ENCODE assay signal across 29 cellular contexts in the genomic region with DNA sequence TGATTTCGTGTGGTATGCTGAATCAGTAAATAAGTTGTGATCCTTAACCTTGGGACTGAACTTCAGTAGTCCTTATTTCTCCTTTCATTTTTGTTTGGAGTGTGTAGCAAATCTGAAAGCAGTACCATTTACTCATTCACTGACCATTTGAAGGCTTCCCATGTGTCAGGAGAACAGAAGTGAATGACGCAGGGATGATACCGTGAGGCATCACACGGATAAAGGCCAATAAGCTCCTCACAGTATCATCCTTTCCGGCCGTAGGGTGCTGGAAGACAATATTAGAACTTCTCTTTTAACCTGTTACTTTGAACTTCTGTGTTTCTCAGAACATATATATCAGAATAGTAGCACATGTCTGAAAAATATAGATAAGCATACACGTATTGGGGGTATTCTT.
"Had no signal": no experiment of that assay in that cellular context is flagged by ENCODE, and none has a peak within 500 bp of the region (broad histone marks: within the 10 kb centered on the region; RNA-seq: fewer than 3 reads in every experiment).

No MANE protein-coding gene starts in this region.

- H3K4me1 ChIP-seq: parathyroid adenoma had no signal

- H3K27me3 ChIP-seq: hepatocyte, left lung, right lobe of liver, stomach, suprapubic skin, tibial nerve had no signal

- ATAC-seq: activated CD4-positive, alpha-beta T cell treated with anti-CD3 and anti-CD28 coated beads for 36 hours; activated T-helper 17 cell treated with anti-CD3 and anti-CD28 coated beads, Interleukin-2, amount 50 U/mL, for 72 hours; left lung; natural killer cell treated with Interleukin-12 subunit alpha and Interleukin-12 subunit beta and Interleukin-15 and Interleukin-18, amount 100 ng/mL, for 72 hours; stimulated activated effector memory CD8-positive, alpha-beta T cell treated with anti-CD3 and anti-CD28 coated beads, Interleukin-12 subunit alpha, Interleukin-12 subunit beta, amount 100 ng/mL, for 72 hours; T-cell had no signal

- H3K27me3 Mint-ChIP-seq: activated B cell treated with CpG ODN at 0.5 μM for 24 hours; activated CD4-positive, alpha-beta T cell treated with anti-CD3 and anti-CD28 coated beads for 36 hours; activated naive CD8-positive, alpha-beta T cell; activated T-cell treated with anti-CD3 and anti-CD28 coated beads, Interleukin-2, amount 50 U/mL, for 24 hours; activated T-helper 17 cell treated with anti-CD3 and anti-CD28 coated beads, Interleukin-2, amount 50 U/mL, for 72 hours; natural killer cell treated with Interleukin-12 subunit alpha and Interleukin-12 subunit beta and Interleukin-15 and Interleukin-18, amount 100 ng/mL, for 72 hours; T-cell had no signal

- H3K27ac ChIP-seq: coronary artery, hepatocyte, left lung, parathyroid adenoma, right lobe of liver, suprapubic skin, tibial nerve had no signal

- H3K4me3 Mint-ChIP-seq: activated B cell treated with CpG ODN at 0.5 μM for 24 hours; activated CD4-positive, alpha-beta T cell treated with anti-CD3 and anti-CD28 coated beads for 36 hours; activated naive CD8-positive, alpha-beta T cell; activated T-cell treated with anti-CD3 and anti-CD28 coated beads, Interleukin-2, amount 50 U/mL, for 24 hours; activated T-helper 17 cell treated with anti-CD3 and anti-CD28 coated beads, Interleukin-2, amount 50 U/mL, for 72 hours; endodermal cell; immature natural killer cell; natural killer cell treated with Interleukin-12 subunit alpha and Interleukin-12 subunit beta and Interleukin-15 and Interleukin-18, amount 100 ng/mL, for 72 hours; stimulated activated effector memory CD8-positive, alpha-beta T cell treated with anti-CD3 and anti-CD28 coated beads, Interleukin-12 subunit alpha, Interleukin-12 subunit beta, amount 100 ng/mL, for 72 hours; T-cell; T-helper 2 cell treated with Interferon-gamma antibody and Interleukin-4, amounts not matched to agents 5 μg/mL and 100 μg/mL, for 36 hours had no signal

- DNase-seq: activated B cell treated with CpG ODN at 0.5 μM for 24 hours; activated CD4-positive, alpha-beta T cell treated with anti-CD3 and anti-CD28 coated beads for 36 hours; activated CD4-positive, alpha-beta T cell treated with anti-CD3 and anti-CD28 coated beads, Interleukin-2, amount 50 U/mL, for 4 hours; activated CD8-positive, alpha-beta memory T cell treated with anti-CD3 and anti-CD28 coated beads for 24 hours; activated CD8-positive, alpha-beta memory T cell treated with anti-CD3 and anti-CD28 coated beads, Interleukin-2, amount 50 U/mL, for 4 hours; activated T-cell treated with anti-CD3 and anti-CD28 coated beads, Interleukin-2, amount 50 U/mL, for 24 hours; amniotic stem cell; cerebellar nuclear complex; endodermal cell; glutamatergic neuron; immature natural killer cell; left lung; midbrain; right lobe of liver; stimulated activated CD4-positive, alpha-beta T cell treated with anti-CD3 and anti-CD28 coated beads, Interleukin-2, amount 100 ng/mL, for 24 hours; stomach; T-cell had no signal

- H2AFZ ChIP-seq: hepatocyte, parathyroid adenoma had no signal

- H3K4me2 ChIP-seq: hepatocyte had no signal

- H3K9me3 Mint-ChIP-seq: activated T-helper 17 cell treated with anti-CD3 and anti-CD28 coated beads, Interleukin-2, amount 50 U/mL, for 72 hours; immature natural killer cell; stimulated activated effector memory CD8-positive, alpha-beta T cell treated with anti-CD3 and anti-CD28 coated beads, Interleukin-12 subunit alpha, Interleukin-12 subunit beta, amount 100 ng/mL, for 72 hours; T-helper 2 cell treated with Interferon-gamma antibody and Interleukin-4, amounts not matched to agents 5 μg/mL and 100 μg/mL, for 36 hours had no signal

- H3K27ac Mint-ChIP-seq: activated B cell treated with CpG ODN at 0.5 μM for 24 hours; activated CD4-positive, alpha-beta T cell treated with anti-CD3 and anti-CD28 coated beads for 36 hours; activated naive CD8-positive, alpha-beta T cell; activated T-cell treated with anti-CD3 and anti-CD28 coated beads, Interleukin-2, amount 50 U/mL, for 24 hours; activated T-helper 17 cell treated with anti-CD3 and anti-CD28 coated beads, Interleukin-2, amount 50 U/mL, for 72 hours; endodermal cell; T-cell; T-helper 2 cell treated with Interferon-gamma antibody and Interleukin-4, amounts not matched to agents 5 μg/mL and 100 μg/mL, for 36 hours had no signal

- H3K4me3 ChIP-seq: coronary artery, hepatocyte, left lung, lung, right lobe of liver, skin epidermis, stomach, suprapubic skin, tibial nerve had no signal

- H3K9ac ChIP-seq: parathyroid adenoma had no signal

- H3K9me3 ChIP-seq: left lung, right lobe of liver, stomach, suprapubic skin, tibial nerve had no signal
